ENCODE assay signal across 2 cellular contexts in genomic region chr1:175774921-175775320, GRCh38.
TF ChIP-seq lines count a peak whose summit lies in the region.

No MANE protein-coding gene starts in this region.

TF ChIP-seq in HepG2, 621 proteins besides CTCF, POLR2A, EP300 and RAD21 (continues in another document):
- TF ChIP-seq ELF4 (CRISPR knock-in tag; IDR thresholded peaks at IDR 0.05; ENCODE audit: borderline replicate concordance) (no peak), ZBTB33 (CRISPR knock-in tag; IDR thresholded peaks at IDR 0.05) (no peak), ZNF180 (CRISPR knock-in tag; IDR thresholded peaks at IDR 0.05; ENCODE audit: borderline replicate concordance, low read depth) (no peak), HOXD1 (CRISPR knock-in tag; IDR thresholded peaks at IDR 0.05) (no peak), ZNF576 (CRISPR knock-in tag; IDR thresholded peaks at IDR 0.05) (no peak), TFAP4 (IDR thresholded peaks at IDR 0.05; ENCODE audit: borderline replicate concordance, low read depth) (no peak), DNMT1 (CRISPR knock-in tag; IDR thresholded peaks at IDR 0.05) (no peak), ZNF318 (CRISPR knock-in tag; IDR thresholded peaks at IDR 0.05) (no peak), NFE2L1 (CRISPR knock-in tag; IDR thresholded peaks at IDR 0.05; ENCODE audit: borderline replicate concordance) (no peak), GABPB1 (CRISPR knock-in tag; IDR thresholded peaks at IDR 0.05) (no peak), ONECUT2 (CRISPR knock-in tag; IDR thresholded peaks at IDR 0.05) (no peak), MAF1 (CRISPR knock-in tag; IDR thresholded peaks at IDR 0.05; ENCODE audit: borderline replicate concordance) (no peak), ETV6 (CRISPR knock-in tag; conservative IDR thresholded peaks at IDR 0.05) (no peak)

TF ChIP-seq in WTC11, 78 proteins besides CTCF, POLR2A, EP300 and RAD21:
- TF ChIP-seq AR (CRISPR knock-in tag; IDR thresholded peaks at IDR 0.05) (no peak), JUN (CRISPR knock-in tag; IDR thresholded peaks at IDR 0.05) (no peak), ZNF416 (CRISPR knock-in tag; IDR thresholded peaks at IDR 0.05) (no peak), ATF3 (CRISPR knock-in tag; conservative IDR thresholded peaks at IDR 0.05) (no peak), CBFB (CRISPR knock-in tag; IDR thresholded peaks at IDR 0.05; ENCODE audit: low read depth) (no peak)
